8 cellular contexts compared by ENCODE assay signal in genomic region chr19:48506138-48506733, GRCh38. TPM values are rescaled to one million over a fixed set of nuclear protein-coding genes. Genes with fewer than 3 reads are reported as not detected.
DNase-seq lines count a peak whose midpoint lies in the region; ATAC-seq and TF ChIP-seq lines count a peak whose summit lies in the region.

No MANE protein-coding gene starts in this region.

- H3K36me3 ChIP-seq in testis (ENCODE audit: low read depth, missing control alignments): no peaks in the 10 kb centered on the region

- intact Hi-C loops in testis (cut with DNase I; ENCODE audit: low total_unique reads): loop anchor here (10.0 kb wide), 1 partner anchor 79 kb away; no protein-coding TSS in a partner anchor

- H3K27me3 ChIP-seq in testis: no peaks in the 10 kb centered on the region

- no peak overlapping the region for H3K4me3 ChIP-seq in testis

- TF ChIP-seq CTCF in testis (IDR thresholded peaks at IDR 0.05): peak; percentile 49 to 55 (median 50)

- no peak for ATAC-seq in GM18519 (IDR thresholded peaks at IDR 0.05; ENCODE audit: low FRiP score, unreplicated experiment)

- no peaks in the 10 kb centered on the region for H3K4me1 ChIP-seq in testis

- peak; percentile 35 for DNase-seq in COR-L47 (lab: John Stamatoyannopoulos, UW)
- DNase-seq in HCEC 1CT: peak; percentile 57
- DNase-seq in RPMI8226: peak; percentile 58
- peak; percentile 51 for DNase-seq in fibroblast of peridontal ligament (ENCODE audit: extremely low read depth)
- DNase-seq in testis: no peak
- DNase-seq in substantia nigra (lab: John Stamatoyannopoulos, UW): no peak
- DNase-seq in activated naive CD4-positive, alpha-beta T cell (lab: John Stamatoyannopoulos, UW): no peak

- H3K9me3 ChIP-seq in testis: no peaks in the 10 kb centered on the region

- no peak overlapping the region for H3K27ac ChIP-seq in testis
- no peak overlapping the region for H3K27ac ChIP-seq in substantia nigra (ENCODE audit: low read depth, low read length, poor library complexity, severe bottlenecking)

- no peak for TF ChIP-seq POLR2A in testis (IDR thresholded peaks at IDR 0.05)

- WGBS in testis, 2 donors: 63 to 75% methylated on average over 5 of the region's 5 CpGs

RNA-seq across cellular contexts. Expression of gene LMTK3, which starts 5.4 kb away (rescaled TPM):
- 1 to 10 TPM in 1 of 2 donors, under 1 TPM in 1; 0.62 to 1.7 TPM for total RNA-seq in testis
- 0.96 TPM for polyA plus RNA-seq in testis (ENCODE audit: insufficient read depth, low read depth, low replicate concordance)

RNA-seq across cellular contexts. Expression of gene CYTH2, which starts 37.1 kb away (rescaled TPM):
- 100 to 1,000 TPM in 1 of 2 donors, 10 to 100 TPM in 1; 92.7 to 123 TPM for total RNA-seq in testis
- 132 TPM for polyA plus RNA-seq in testis (ENCODE audit: insufficient read depth, low read depth, low replicate concordance)

RNA-seq across cellular contexts. Expression of gene SULT2B1, which starts 45.7 kb away (rescaled TPM):
- 1 to 10 TPM; 1.1 to 1.4 TPM for total RNA-seq in testis
- polyA plus RNA-seq in testis (ENCODE audit: insufficient read depth, low read depth, low replicate concordance): 1.0 TPM

RNA-seq across cellular contexts. Expression of gene KCNJ14, which starts 50.9 kb away (rescaled TPM):
- total RNA-seq in testis: 1 to 10 TPM; 1.6 to 2.2 TPM
- 0.66 TPM for polyA plus RNA-seq in testis (ENCODE audit: insufficient read depth, low read depth, low replicate concordance)

Comparison
In these comparisons a context has a peak if more than half of its experiments do, and no peak if none do; other contexts are left out.
1. DNase-seq: peak in COR-L47 (single experiment), HCEC 1CT (single experiment), RPMI8226 (single experiment) and fibroblast of peridontal ligament (single experiment); none in testis (single experiment), substantia nigra (0 of 49) and activated naive CD4-positive, alpha-beta T cell (0 of 4).